ENCODE assay signal across 10 cellular contexts in the genomic region with DNA sequence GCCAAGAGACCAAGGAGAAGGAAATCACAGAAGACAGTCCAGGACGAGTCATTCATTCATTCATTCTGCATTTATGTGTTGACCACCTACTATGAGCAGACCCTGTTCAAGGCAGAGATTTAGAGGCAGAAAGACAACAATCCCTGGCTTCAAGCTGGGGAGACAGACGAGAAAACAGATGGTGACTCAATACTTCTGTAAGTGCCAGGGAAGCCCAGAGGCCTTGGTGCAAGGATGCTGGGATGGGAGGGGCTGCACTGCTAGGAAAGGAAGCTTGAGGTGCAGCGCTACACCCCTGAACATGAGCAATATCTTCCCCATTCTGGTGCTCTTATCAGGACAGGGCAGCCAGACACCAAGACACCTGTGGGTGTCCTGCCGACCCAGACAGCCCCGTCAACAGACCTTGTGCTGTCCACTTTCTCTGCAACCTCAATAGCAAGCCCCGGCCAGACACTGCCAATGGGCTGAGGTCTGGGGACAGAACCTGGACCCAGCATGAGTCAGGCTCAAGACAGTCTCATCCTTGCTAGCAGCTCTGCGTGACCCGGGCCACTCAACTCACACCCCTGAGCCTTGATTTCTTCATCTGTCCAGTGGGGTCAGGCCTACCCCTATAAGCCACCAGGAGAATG.
A peak's percentile ranks its signal among the peaks of the same experiment; 100 is the strongest.
DNase-seq lines count a peak whose midpoint lies in the region; ATAC-seq and TF ChIP-seq lines count a peak whose summit lies in the region.
"Had no signal": no experiment of that assay in that cellular context is flagged by ENCODE, and none has a peak within 500 bp of the region (broad histone marks: within the 10 kb centered on the region; RNA-seq: fewer than 3 reads in every experiment).

No MANE protein-coding gene starts in this region.

- 45 to 47% methylated on average over 8 of the region's 8 CpGs for WGBS in aorta, 2 donors

- peaks cover 49% of the 10 kb centered on the region for H3K4me1 Mint-ChIP-seq in nephron
- H3K4me1 Mint-ChIP-seq: IgD-negative memory B cell had no signal

- peak overlapping the region in 1 of 2 donors; percentile 66 for H3K27ac ChIP-seq in aorta (ENCODE audit: low read depth in 1 of 2, low read length in 2 of 2)

- peaks cover 4% of the 10 kb centered on the region for H3K36me3 Mint-ChIP-seq in nephron (ENCODE audit: low read depth)
- H3K36me3 Mint-ChIP-seq: IgD-negative memory B cell had no signal

- intact Hi-C loops in Right ventricle myocardium inferior (cut with DNase I) (loop anchor here (1.0 to 2.0 kb wide), 3 partner anchors 43 to 147 kb away; no protein-coding TSS in a partner anchor), cardiac septum (cut with DNase I) (loop anchor here (1.0 to 5.0 kb wide), 4 partner anchors 43 to 147 kb away; no protein-coding TSS in a partner anchor), aorta (cut with DNase I) (loop anchor here (2.0 to 10.0 kb wide), 5 partner anchors 42 to 149 kb away; no protein-coding TSS in a partner anchor)

- H3K27me3 Mint-ChIP-seq in nephron (ENCODE audit: low read depth): peaks cover 4% of the 10 kb centered on the region

- no peak for TF ChIP-seq CTCF in nephron (IDR thresholded peaks at IDR 0.05; ENCODE audit: unreplicated experiment in 3 of 3)

- H3K9me3 Mint-ChIP-seq in nephron: peaks cover 5% of the 10 kb centered on the region

- H3K4me1 ChIP-seq in aorta (ENCODE audit: control insufficient read depth in 1 of 2, insufficient read depth in 2 of 2, low read length in 2 of 2): no peaks in the 10 kb centered on the region

- H3K27me3 ChIP-seq in aorta (ENCODE audit: control insufficient read depth in 1 of 2, insufficient read depth in 2 of 2, low read length in 1 of 2): no peaks in the 10 kb centered on the region

- H3K36me3 ChIP-seq in aorta (ENCODE audit: control insufficient read depth in 1 of 2, insufficient read depth in 2 of 2, low read length in 1 of 2): no peaks in the 10 kb centered on the region

- peak; percentile 10 for ATAC-seq in Right ventricle myocardium inferior
- peak; percentile 29 for ATAC-seq in aorta (ENCODE audit: low FRiP score)
- ATAC-seq in HG03378 (IDR thresholded peaks at IDR 0.05; ENCODE audit: unreplicated experiment): no peak

- peak overlapping the region; percentile 92 to 95 (median 94) for H3K27ac Mint-ChIP-seq in nephron
- H3K27ac Mint-ChIP-seq: IgD-negative memory B cell had no signal

- no peak overlapping the region for H3K4me3 ChIP-seq in aorta (ENCODE audit: low read length in 2 of 2)

- DNase-seq in Right ventricle myocardium inferior (ENCODE audit: missing footprints): no peak
- DNase-seq in cardiac septum (ENCODE audit: low spot score): no peak
- DNase-seq in fibroblast of gingiva (ENCODE audit: low read depth): peak; percentile 36
- no peak for DNase-seq in aorta
- DNase-seq in iPS-NIHi7 (ENCODE audit: extremely low spot score): no peak
- DNase-seq in ACHN: no peak
- DNase-seq: central memory CD4-positive, alpha-beta T cell had no signal

- no peaks in the 10 kb centered on the region for H3K9me3 ChIP-seq in aorta (ENCODE audit: control insufficient read depth, low read length)

- in situ Hi-C loops in ACHN (cut with HindIII; ENCODE audit: low pct_ligation_motif_present, low pct_unique_long_range_greater_than_20kb, low sequenced_read_pairs): no loop called here

- H3K4me3 Mint-ChIP-seq in nephron: peak overlapping the region; percentile 37 to 63 (median 53)
- H3K4me3 Mint-ChIP-seq: IgD-negative memory B cell had no signal
